Comparison of ENCODE assay signal across 10 cellular contexts in genomic region chr2:108941161-108941665, GRCh38. TPM values are rescaled to one million over a fixed set of nuclear protein-coding genes. Genes with fewer than 3 reads are reported as not detected.
"Had no signal": no experiment of that assay in that cellular context is flagged by ENCODE, and none has a peak within 500 bp of the region (broad histone marks: within the 10 kb centered on the region; RNA-seq: fewer than 3 reads in every experiment).

No MANE protein-coding gene starts in this region.

- H3K4me3 Mint-ChIP-seq: HFFc6 had no signal

- FAIRE-seq: HepG2 had no signal

- H3K27ac ChIP-seq: GM23248, HL-60 had no signal

- H3K4me1 ChIP-seq: HAP-1 had no signal

- H3K27ac Mint-ChIP-seq: HFFc6 had no signal

- H3K9me3 ChIP-seq: HAP-1 had no signal

- DNase-seq: GM23248, GOT3, H7, HFFc6 had no signal

- ATAC-seq: HCT116, HepG2 had no signal

- H3K36me3 ChIP-seq: HAP-1 had no signal

- H3K9ac ChIP-seq: GM23248 had no signal

- H3K4me3 ChIP-seq: GM23248, HAP-1 had no signal

RNA-seq across cellular contexts. Expression of gene EDAR, which starts 47.8 kb away (rescaled TPM):
- total RNA-seq: GM23248, H4, HepG2, HFFc6, HT1080 had no signal
- polyA plus RNA-seq: GM23248, HepG2 had no signal
